Comparison of ENCODE assay signal across 26 cellular contexts in the genomic region with DNA sequence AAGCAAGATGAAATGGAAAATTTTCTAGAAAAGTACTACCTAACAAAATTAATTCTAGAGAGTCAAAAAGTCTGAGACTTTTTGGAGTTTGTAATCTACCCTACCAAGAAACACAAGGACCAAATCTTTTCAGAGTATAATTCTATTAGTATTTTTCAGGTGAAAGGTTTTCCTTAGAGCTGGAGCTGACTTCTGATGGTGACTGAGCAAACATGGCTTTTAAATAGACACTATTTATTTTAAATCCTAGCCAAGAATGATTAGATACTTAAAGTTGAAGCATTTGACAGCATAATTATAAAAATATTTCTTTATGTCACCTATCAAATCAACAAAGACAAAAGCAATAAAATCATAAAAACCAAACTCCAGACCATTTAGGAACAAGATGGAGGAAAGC.
"Had no signal": no experiment of that assay in that cellular context is flagged by ENCODE, and none has a peak within 500 bp of the region (broad histone marks: within the 10 kb centered on the region; RNA-seq: fewer than 3 reads in every experiment).

No MANE protein-coding gene starts in this region.

- H3K27me3 ChIP-seq: dorsolateral prefrontal cortex, esophagus muscularis mucosa, gastroesophageal sphincter, spleen, stomach, upper lobe of left lung, vagina had no signal

- H3K9me3 ChIP-seq: esophagus muscularis mucosa, gastroesophageal sphincter, psoas muscle, spleen, stomach, upper lobe of left lung, vagina had no signal

- H3K27ac ChIP-seq: dorsolateral prefrontal cortex, epithelial cell of prostate, esophagus muscularis mucosa, gastroesophageal sphincter, psoas muscle, spleen, stomach, upper lobe of left lung, vagina had no signal

- DNase-seq: cortex of kidney; dorsolateral prefrontal cortex; effector memory CD4-positive, alpha-beta T cell; foreskin fibroblast; glutamatergic neuron; immature natural killer cell; kidney; left colon; left ventricle myocardium superior; naive B cell; occipital lobe; psoas muscle; retina; spleen; stimulated activated CD4-positive, alpha-beta T cell treated with anti-CD3 and anti-CD28 coated beads, Interleukin-15, amount 100 ng/mL, for 24 hours; stimulated activated CD4-positive, alpha-beta T cell treated with anti-CD3 and anti-CD28 coated beads, Interleukin-2, amount 100 ng/mL, for 24 hours; stimulated activated naive CD4-positive, alpha-beta T cell; stomach; substantia nigra; upper lobe of left lung had no signal

- ATAC-seq: gastroesophageal sphincter, left colon, left ventricle myocardium superior, psoas muscle, sciatic nerve had no signal

- H3K4me1 ChIP-seq: psoas muscle, spleen, upper lobe of left lung, vagina had no signal

- H3K4me3 ChIP-seq: dorsolateral prefrontal cortex, esophagus muscularis mucosa, gastroesophageal sphincter, lung, psoas muscle, spleen, stomach, upper lobe of left lung, vagina had no signal
